Comparison of ENCODE assay signal across 11 cellular contexts in the genomic region with DNA sequence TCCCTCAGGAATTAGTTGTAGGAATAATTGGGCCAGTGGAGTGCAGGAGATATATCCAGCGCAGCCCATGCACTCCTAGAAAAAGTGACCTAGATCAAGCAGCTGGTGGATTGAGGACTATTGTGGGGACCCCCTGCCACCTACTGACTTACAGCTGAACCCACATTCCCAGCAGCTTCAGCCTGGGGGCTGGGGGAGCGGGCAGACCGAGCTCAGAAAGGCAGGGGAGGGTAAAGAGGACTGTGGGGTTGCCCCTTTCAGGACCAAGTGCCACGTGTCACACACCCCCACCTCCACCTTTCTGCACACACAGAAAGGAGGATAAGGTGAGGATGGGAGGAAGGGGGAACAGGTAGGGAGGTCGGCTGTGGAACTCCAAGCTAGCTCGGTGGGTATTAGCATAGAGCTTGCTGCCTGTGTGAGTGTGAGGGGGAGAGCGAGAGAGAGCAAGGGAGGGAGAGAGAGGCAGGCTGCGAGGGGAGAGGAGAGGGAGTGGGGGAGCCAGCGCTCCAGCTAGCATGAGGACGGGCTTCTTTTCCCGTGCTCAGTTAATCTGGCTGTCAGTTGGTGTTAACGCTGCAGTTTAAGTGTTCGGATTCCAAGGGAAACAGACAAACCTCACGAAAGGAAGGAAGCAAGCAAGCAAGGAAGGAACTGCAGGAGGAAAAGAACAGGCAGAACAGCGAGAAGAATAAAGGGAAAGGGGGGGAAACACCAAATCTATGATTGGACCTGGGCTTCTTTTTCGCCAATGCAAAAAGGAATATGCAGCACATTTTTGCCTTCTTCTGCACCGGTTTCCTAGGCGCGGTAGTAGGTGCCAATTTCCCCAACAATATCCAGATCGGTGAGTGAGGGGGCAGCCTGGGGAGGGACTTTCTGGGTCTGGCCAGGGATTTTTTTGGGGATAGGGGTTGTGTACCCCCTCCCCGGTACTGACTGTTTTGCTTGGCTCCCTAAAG.
DNase-seq lines count a peak whose midpoint lies in the region; ATAC-seq lines count a peak whose summit lies in the region.
"Had no signal": no experiment of that assay in that cellular context is flagged by ENCODE, and none has a peak within 500 bp of the region (broad histone marks: within the 10 kb centered on the region; RNA-seq: fewer than 3 reads in every experiment).

Gene GRIA1 (plus strand): TSS at position 547 of the 962 bp plus-strand sequence.

- H3K27me3 Mint-ChIP-seq in activated naive CD4-positive, alpha-beta T cell treated with anti-CD3 and anti-CD28 coated beads, Interleukin-2, amount 10 ng/mL, durations not matched to agents 7 days and 5 days, result peaks cover 28% of the 10 kb centered on the region

- H3K36me3 Mint-ChIP-seq in activated naive CD4-positive, alpha-beta T cell treated with anti-CD3 and anti-CD28 coated beads, Interleukin-2, amount 10 ng/mL, durations not matched to agents 7 days and 5 days, result no peaks in the 10 kb centered on the region

- ATAC-seq in HG02938 (IDR thresholded peaks at IDR 0.05; ENCODE audit: unreplicated experiment), result no peak
- ATAC-seq: K562 had no signal

- H3K27ac ChIP-seq in subcutaneous abdominal adipose tissue (ENCODE audit: low read depth, low read length), result no peak within 1 kb of the TSS

- H3K27me3 ChIP-seq in subcutaneous abdominal adipose tissue (ENCODE audit: control insufficient read depth in 5 of 5, insufficient read depth in 4 of 5, low read length in 5 of 5), result peaks cover 18 to 27% (median 23%) of the 10 kb centered on the region in 5 donors

- no peak within 1 kb of the TSS for H3K9ac ChIP-seq in subcutaneous abdominal adipose tissue (ENCODE audit: low read length in 5 of 5)

- H3K9me3 ChIP-seq in subcutaneous abdominal adipose tissue (ENCODE audit: control insufficient read depth in 5 of 5, low read length in 5 of 5), result no peaks in the 10 kb centered on the region

- H3K9me3 Mint-ChIP-seq in activated naive CD4-positive, alpha-beta T cell treated with anti-CD3 and anti-CD28 coated beads, Interleukin-2, amount 10 ng/mL, durations not matched to agents 7 days and 5 days, result no peaks in the 10 kb centered on the region

- no peak within 1 kb of the TSS for H3K4me3 Mint-ChIP-seq in activated naive CD4-positive, alpha-beta T cell treated with anti-CD3 and anti-CD28 coated beads, Interleukin-2, amount 10 ng/mL, durations not matched to agents 7 days and 5 days

- CTCF ChIA-PET in activated naive CD4-positive, alpha-beta T cell treated with anti-CD3 and anti-CD28 coated beads, Interleukin-2, amount 10 ng/mL, durations not matched to agents 7 days and 5 days (lab: Charles Lee), result no interaction called here

- H3K4me3 ChIP-seq in subcutaneous abdominal adipose tissue (ENCODE audit: low read depth in 1 of 5, low read length in 5 of 5), result peak within 1 kb of the TSS in 4 of 5 donors; percentile 40 to 66 (median 46)
- H3K4me3 ChIP-seq: K562 had no signal

- DNase-seq in NCI-H1417 (lab: John Stamatoyannopoulos, UW) (peak in 2 of 3 experiments; percentile 71 to 84), NCI-H1417 treated with DMSO at 0.1 percent for 48 hours (lab: John Stamatoyannopoulos, UW) (no peak), astrocyte of the hippocampus (ENCODE audit: low read depth, low spot score) (peak; percentile 60), iPS-NIHi7 (ENCODE audit: extremely low spot score) (peak; percentile 64), CD1c-positive myeloid dendritic cell (ENCODE audit: extremely low spot score) (no peak)
- no peak for DNase-seq in activated naive CD4-positive, alpha-beta T cell treated with anti-CD3 and anti-CD28 coated beads, Interleukin-2, amount 10 ng/mL, durations not matched to agents 7 days and 5 days
- DNase-seq: activated CD4-positive, alpha-beta T cell treated with anti-CD3 and anti-CD28 coated beads, Interleukin-2, amount 50 U/mL, for 4 hours; central memory CD4-positive, alpha-beta T cell had no signal

- H3K27ac Mint-ChIP-seq in activated naive CD4-positive, alpha-beta T cell treated with anti-CD3 and anti-CD28 coated beads, Interleukin-2, amount 10 ng/mL, durations not matched to agents 7 days and 5 days, result no peak within 1 kb of the TSS

- H3K4me1 ChIP-seq in subcutaneous abdominal adipose tissue (ENCODE audit: control insufficient read depth in 5 of 5, insufficient read depth in 5 of 5, low read length in 5 of 5), result peaks cover 0 to 12% (median 9%) of the 10 kb centered on the region in 5 donors

- no peaks in the 10 kb centered on the region for H3K36me3 ChIP-seq in subcutaneous abdominal adipose tissue (ENCODE audit: control insufficient read depth in 5 of 5, insufficient read depth in 5 of 5, low read length in 5 of 5)

- no peaks in the 10 kb centered on the region for H3K4me1 Mint-ChIP-seq in activated naive CD4-positive, alpha-beta T cell treated with anti-CD3 and anti-CD28 coated beads, Interleukin-2, amount 10 ng/mL, durations not matched to agents 7 days and 5 days

Comparison
In these comparisons a context has a peak if more than half of its experiments do, and no peak if none do; other contexts are left out.
1. DNase-seq: peak in NCI-H1417 (2 of 3), astrocyte of the hippocampus (single experiment) and iPS-NIHi7 (single experiment); none in NCI-H1417 treated with DMSO at 0.1 percent for 48 hours (single experiment), activated naive CD4-positive, alpha-beta T cell treated with anti-CD3 and anti-CD28 coated beads, Interleukin-2, amount 10 ng/mL, durations not matched to agents 7 days and 5 days (single experiment) and CD1c-positive myeloid dendritic cell (single experiment).